In genomic region chr4:159107203-159107921, GRCh38 we compare ENCODE assay signal across 11 cellular contexts. TPM values are rescaled to one million over a fixed set of nuclear protein-coding genes. Genes with fewer than 3 reads are reported as not detected.
A peak's percentile ranks its signal among the peaks of the same experiment; 100 is the strongest.
DNase-seq lines count a peak whose midpoint lies in the region; ATAC-seq and TF ChIP-seq lines count a peak whose summit lies in the region.
"Had no signal": no experiment of that assay in that cellular context is flagged by ENCODE, and none has a peak within 500 bp of the region (broad histone marks: within the 10 kb centered on the region; RNA-seq: fewer than 3 reads in every experiment).

No MANE protein-coding gene starts in this region.

- H3K36me3 Mint-ChIP-seq in CD8-positive, alpha-beta memory T cell = peaks cover 0 to 6% (median 0%) of the 10 kb centered on the region in 3 donors
- H3K36me3 Mint-ChIP-seq in natural killer cell treated with Interleukin-12 subunit alpha and Interleukin-12 subunit beta and Interleukin-15 and Interleukin-18, amount 100 ng/mL, for 72 hours = no peaks in the 10 kb centered on the region

- CTCF ChIA-PET in CD8-positive, alpha-beta memory T cell (lab: Charles Lee) = no interaction called here

- H3K4me1 ChIP-seq in CD8-positive, alpha-beta memory T cell (ENCODE audit: insufficient read depth, low read length) = peaks cover 32% of the 10 kb centered on the region

- H3K4me1 Mint-ChIP-seq in CD8-positive, alpha-beta memory T cell = peaks cover 27 to 57% (median 45%) of the 10 kb centered on the region in 3 donors
- H3K4me1 Mint-ChIP-seq in natural killer cell treated with Interleukin-12 subunit alpha and Interleukin-12 subunit beta and Interleukin-15 and Interleukin-18, amount 100 ng/mL, for 72 hours (ENCODE audit: low read depth in 2 of 2) = peaks cover 23 to 37% of the 10 kb centered on the region in 2 donors

- POLR2A ChIA-PET in CD8-positive, alpha-beta memory T cell (lab: Charles Lee) = no interaction called here

- ATAC-seq in natural killer cell treated with Interleukin-12 subunit alpha and Interleukin-12 subunit beta and Interleukin-15 and Interleukin-18, amount 100 ng/mL, for 72 hours = no peak
- no peak for ATAC-seq in GM21526 (IDR thresholded peaks at IDR 0.05; ENCODE audit: low FRiP score, unreplicated experiment)

- peaks cover 0 to 5% of the 10 kb centered on the region in 2 donors for H3K27me3 Mint-ChIP-seq in CD8-positive, alpha-beta memory T cell
- peaks cover 0 to 3% of the 10 kb centered on the region in 2 donors for H3K27me3 Mint-ChIP-seq in natural killer cell treated with Interleukin-12 subunit alpha and Interleukin-12 subunit beta and Interleukin-15 and Interleukin-18, amount 100 ng/mL, for 72 hours
- H3K27me3 Mint-ChIP-seq: memory B cell had no signal

- no peak overlapping the region for H3K4me3 ChIP-seq in CD8-positive, alpha-beta memory T cell (ENCODE audit: low read length)
- H3K4me3 ChIP-seq in astrocyte of the spinal cord (ENCODE audit: low read depth, low read length) = no peak overlapping the region
- H3K4me3 ChIP-seq: sigmoid colon had no signal

- in situ Hi-C loops in astrocyte of the spinal cord (cut with HindIII; ENCODE audit: low sequenced_read_pairs) = no loop called here

- no peak for DNase-seq in CD8-positive, alpha-beta memory T cell
- peak; percentile 35 for DNase-seq in GM20000 (ENCODE audit: low spot score)
- peak; percentile 53 for DNase-seq in astrocyte of the spinal cord (ENCODE audit: low read depth, low spot score)
- no peak for DNase-seq in natural killer cell treated with Interleukin-12 subunit alpha and Interleukin-12 subunit beta and Interleukin-15 and Interleukin-18, amount 100 ng/mL, for 72 hours (ENCODE audit: low spot score)
- no peak for DNase-seq in NCI-H510A treated with DMSO at 0.1 percent for 48 hours (lab: John Stamatoyannopoulos, UW)
- DNase-seq in GF-D8 (lab: John Stamatoyannopoulos, UW) = no peak
- no peak for DNase-seq in C1 segment of cervical spinal cord (lab: John Stamatoyannopoulos, UW)
- DNase-seq: NCI-H2227 treated with DMSO at 0.1 percent for 48 hours, sigmoid colon had no signal

- peaks cover 0 to 3% (median 2%) of the 10 kb centered on the region in 5 donors for H3K9me3 Mint-ChIP-seq in CD8-positive, alpha-beta memory T cell
- no peaks in the 10 kb centered on the region for H3K9me3 Mint-ChIP-seq in natural killer cell treated with Interleukin-12 subunit alpha and Interleukin-12 subunit beta and Interleukin-15 and Interleukin-18, amount 100 ng/mL, for 72 hours
- H3K9me3 Mint-ChIP-seq: memory B cell had no signal

- no peaks in the 10 kb centered on the region for H3K9me3 ChIP-seq in CD8-positive, alpha-beta memory T cell (ENCODE audit: low read length)
- H3K9me3 ChIP-seq: sigmoid colon had no signal

- H3K27ac Mint-ChIP-seq in CD8-positive, alpha-beta memory T cell = peak overlapping the region in 1 of 8 donors; percentile 44
- H3K27ac Mint-ChIP-seq in natural killer cell treated with Interleukin-12 subunit alpha and Interleukin-12 subunit beta and Interleukin-15 and Interleukin-18, amount 100 ng/mL, for 72 hours = peak overlapping the region in 1 of 2 donors; percentile 48
- H3K27ac Mint-ChIP-seq: memory B cell had no signal

- no peaks in the 10 kb centered on the region for H3K36me3 ChIP-seq in CD8-positive, alpha-beta memory T cell (ENCODE audit: insufficient read depth, low read length)
- H3K36me3 ChIP-seq: sigmoid colon had no signal

- peak overlapping the region in 1 of 7 donors; percentile 73 for H3K4me3 Mint-ChIP-seq in CD8-positive, alpha-beta memory T cell
- peak overlapping the region; percentile 60 for H3K4me3 Mint-ChIP-seq in natural killer cell treated with Interleukin-12 subunit alpha and Interleukin-12 subunit beta and Interleukin-15 and Interleukin-18, amount 100 ng/mL, for 72 hours
- H3K4me3 Mint-ChIP-seq: memory B cell had no signal

- H3K27ac ChIP-seq in CD8-positive, alpha-beta memory T cell (ENCODE audit: low read depth, low read length) = peak overlapping the region; percentile 2

- TF ChIP-seq CTCF in GM20000 (IDR thresholded peaks at IDR 0.05; ENCODE audit: extremely low read depth, missing control alignments) (no peak), astrocyte of the spinal cord (IDR thresholded peaks at IDR 0.05; ENCODE audit: low read depth, low read length) (no peak)

- H3K27me3 ChIP-seq in CD8-positive, alpha-beta memory T cell (ENCODE audit: insufficient read depth, low read length, poor library complexity, severe bottlenecking) = no peaks in the 10 kb centered on the region
- H3K27me3 ChIP-seq: sigmoid colon had no signal

RNA-seq across cellular contexts. Expression of gene RAPGEF2, which starts 4.5 kb away (rescaled TPM):
- 10 to 100 TPM; 29.2 to 34.3 TPM for total RNA-seq in CD8-positive, alpha-beta memory T cell
- 1.0 TPM for polyA plus RNA-seq in CD8-positive, alpha-beta memory T cell
- 10 to 100 TPM; 14.0 to 33.3 TPM for total RNA-seq in natural killer cell treated with Interleukin-12 subunit alpha and Interleukin-12 subunit beta and Interleukin-15 and Interleukin-18, amount 100 ng/mL, for 72 hours

Comparison
In these comparisons a context has a peak if more than half of its experiments do, and no peak if none do; other contexts are left out.
1. DNase-seq: peak in GM20000 (single experiment) and astrocyte of the spinal cord (single experiment); none in CD8-positive, alpha-beta memory T cell (0 of 5), natural killer cell treated with Interleukin-12 subunit alpha and Interleukin-12 subunit beta and Interleukin-15 and Interleukin-18, amount 100 ng/mL, for 72 hours (single experiment), NCI-H510A treated with DMSO at 0.1 percent for 48 hours (single experiment), GF-D8 (single experiment) and C1 segment of cervical spinal cord (0 of 14).